26 cellular contexts compared by ENCODE assay signal in the genomic region with DNA sequence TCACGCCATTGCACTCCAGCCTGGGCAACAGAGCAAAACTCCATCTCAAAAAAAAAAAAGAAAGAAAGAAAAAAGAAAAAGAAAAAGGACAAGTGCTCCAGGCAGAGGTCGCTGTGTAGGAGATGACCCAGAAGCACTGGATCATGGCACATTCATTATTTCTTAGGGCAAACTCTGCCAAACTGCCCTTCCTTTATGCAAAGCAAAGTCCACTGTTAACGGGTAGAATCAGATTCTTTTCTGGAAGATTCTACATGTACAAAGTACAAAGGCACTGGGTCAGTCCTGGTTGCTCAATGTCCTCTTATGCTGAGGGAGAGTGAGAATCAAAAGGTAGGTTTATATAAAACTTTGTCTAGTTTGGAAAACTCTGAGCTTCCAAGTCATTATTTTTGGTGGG.
"Had no signal": no experiment of that assay in that cellular context is flagged by ENCODE, and none has a peak within 500 bp of the region (broad histone marks: within the 10 kb centered on the region; RNA-seq: fewer than 3 reads in every experiment).

No MANE protein-coding gene starts in this region.

- H3K27ac Mint-ChIP-seq: activated CD4-positive, alpha-beta memory T cell treated with anti-CD3 and anti-CD28 coated beads for 36 hours; activated CD4-positive, alpha-beta T cell treated with anti-CD3 and anti-CD28 coated beads for 36 hours; activated CD4-positive, alpha-beta T cell treated with anti-CD3 and anti-CD28 coated beads, Interleukin-2, amount 10 ng/mL, durations not matched to agents 24 days and 14 days; activated CD8-positive, alpha-beta memory T cell treated with anti-CD3 and anti-CD28 coated beads, Interleukin-2, amount 10 ng/mL, durations not matched to agents 7 days and 5 days; activated CD8-positive, alpha-beta T cell treated with anti-CD3 and anti-CD28 coated beads, Interleukin-2, amount 10 ng/mL, durations not matched to agents 7 days and 5 days; activated naive CD4-positive, alpha-beta T cell treated with anti-CD3 and anti-CD28 coated beads, Interleukin-2, amount 10 ng/mL, durations not matched to agents 7 days and 5 days; activated naive CD4-positive, alpha-beta T cell treated with anti-CD3 and anti-CD28 coated beads, Interleukin-2, amount 50 U/mL, for 72 hours; activated naive CD8-positive, alpha-beta T cell treated with anti-CD3 and anti-CD28 coated beads, Interleukin-2, amount 10 ng/mL, durations not matched to agents 7 days and 5 days; activated T-cell treated with anti-CD3 and anti-CD28 coated beads, Interleukin-2, amount 50 U/mL, for 72 hours; effector memory CD8-positive, alpha-beta T cell had no signal

- H3K4me3 ChIP-seq: ascending aorta had no signal

- H3K27ac ChIP-seq: ascending aorta, brain microvascular endothelial cell had no signal

- H3K27me3 Mint-ChIP-seq: activated CD4-positive, alpha-beta T cell treated with anti-CD3 and anti-CD28 coated beads, Interleukin-2, amount 10 ng/mL, durations not matched to agents 24 days and 14 days; activated CD8-positive, alpha-beta memory T cell treated with anti-CD3 and anti-CD28 coated beads, Interleukin-2, amount 10 ng/mL, durations not matched to agents 7 days and 5 days; activated naive CD4-positive, alpha-beta T cell treated with anti-CD3 and anti-CD28 coated beads, Interleukin-2, amount 10 ng/mL, durations not matched to agents 7 days and 5 days; central memory CD8-positive, alpha-beta T cell; effector memory CD8-positive, alpha-beta T cell had no signal

- DNase-seq: activated CD4-positive, alpha-beta memory T cell treated with anti-CD3 and anti-CD28 coated beads for 36 hours; activated CD4-positive, alpha-beta T cell treated with anti-CD3 and anti-CD28 coated beads for 36 hours; activated CD4-positive, alpha-beta T cell treated with anti-CD3 and anti-CD28 coated beads, Interleukin-2, amount 10 ng/mL, durations not matched to agents 24 days and 14 days; activated CD4-positive, CD25-positive, alpha-beta regulatory T cell; activated CD4-positive, CD25-positive, alpha-beta regulatory T cell treated with anti-CD3 and anti-CD28 coated beads, Interleukin-2, amount 50 U/mL, for 72 hours; activated CD8-positive, alpha-beta memory T cell treated with anti-CD3 and anti-CD28 coated beads, Interleukin-2, amount 10 ng/mL, durations not matched to agents 7 days and 5 days; activated CD8-positive, alpha-beta memory T cell treated with anti-CD3 and anti-CD28 coated beads, Interleukin-2, amount 50 U/mL, for 4 hours; activated CD8-positive, alpha-beta T cell treated with anti-CD3 and anti-CD28 coated beads, Interleukin-2, amount 10 ng/mL, durations not matched to agents 7 days and 5 days; activated gamma-delta T cell; activated naive CD4-positive, alpha-beta T cell; activated naive CD4-positive, alpha-beta T cell treated with anti-CD3 and anti-CD28 coated beads, Interleukin-2, amount 10 ng/mL, durations not matched to agents 7 days and 5 days; activated naive CD8-positive, alpha-beta T cell treated with anti-CD3 and anti-CD28 coated beads, Interleukin-2, amount 10 ng/mL, durations not matched to agents 7 days and 5 days; activated T-cell treated with anti-CD3 and anti-CD28 coated beads, Interleukin-2, amount 50 U/mL, for 1 hour; activated T-cell treated with anti-CD3 and anti-CD28 coated beads, Interleukin-2, amount 50 U/mL, for 72 hours; brain microvascular endothelial cell; cortex of kidney; dermis blood vessel endothelial cell; effector CD4-positive, alpha-beta T cell; effector memory CD8-positive, alpha-beta T cell; foreskin fibroblast; T-helper 2 cell had no signal

- H3K4me1 Mint-ChIP-seq: activated CD4-positive, alpha-beta T cell treated with anti-CD3 and anti-CD28 coated beads for 36 hours; activated CD4-positive, alpha-beta T cell treated with anti-CD3 and anti-CD28 coated beads, Interleukin-2, amount 10 ng/mL, durations not matched to agents 24 days and 14 days; activated CD8-positive, alpha-beta memory T cell treated with anti-CD3 and anti-CD28 coated beads, Interleukin-2, amount 10 ng/mL, durations not matched to agents 7 days and 5 days; activated naive CD4-positive, alpha-beta T cell treated with anti-CD3 and anti-CD28 coated beads, Interleukin-2, amount 10 ng/mL, durations not matched to agents 7 days and 5 days; activated naive CD8-positive, alpha-beta T cell treated with anti-CD3 and anti-CD28 coated beads, Interleukin-2, amount 10 ng/mL, durations not matched to agents 7 days and 5 days; central memory CD8-positive, alpha-beta T cell had no signal

- ATAC-seq: activated CD4-positive, alpha-beta T cell treated with anti-CD3 and anti-CD28 coated beads for 36 hours; activated CD8-positive, alpha-beta memory T cell treated with anti-CD3 and anti-CD28 coated beads, Interleukin-2, amount 10 ng/mL, durations not matched to agents 7 days and 5 days; activated CD8-positive, alpha-beta T cell treated with anti-CD3 and anti-CD28 coated beads, Interleukin-2, amount 10 ng/mL, durations not matched to agents 7 days and 5 days; activated naive CD4-positive, alpha-beta T cell treated with anti-CD3 and anti-CD28 coated beads, Interleukin-2, amount 50 U/mL, for 72 hours; activated T-cell treated with anti-CD3 and anti-CD28 coated beads, Interleukin-2, amount 50 U/mL, for 72 hours; effector memory CD8-positive, alpha-beta T cell had no signal

- H3K4me1 ChIP-seq: ascending aorta had no signal

- H3K9me3 ChIP-seq: ascending aorta had no signal

- H3K36me3 Mint-ChIP-seq: activated CD4-positive, alpha-beta memory T cell treated with anti-CD3 and anti-CD28 coated beads for 36 hours; activated CD8-positive, alpha-beta memory T cell treated with anti-CD3 and anti-CD28 coated beads, Interleukin-2, amount 10 ng/mL, durations not matched to agents 7 days and 5 days; activated naive CD4-positive, alpha-beta T cell treated with anti-CD3 and anti-CD28 coated beads, Interleukin-2, amount 10 ng/mL, durations not matched to agents 7 days and 5 days; activated naive CD4-positive, alpha-beta T cell treated with anti-CD3 and anti-CD28 coated beads, Interleukin-2, amount 50 U/mL, for 72 hours; activated naive CD8-positive, alpha-beta T cell treated with anti-CD3 and anti-CD28 coated beads, Interleukin-2, amount 10 ng/mL, durations not matched to agents 7 days and 5 days had no signal

- H3K4me3 Mint-ChIP-seq: activated CD4-positive, alpha-beta memory T cell treated with anti-CD3 and anti-CD28 coated beads for 36 hours; activated CD4-positive, alpha-beta T cell treated with anti-CD3 and anti-CD28 coated beads for 36 hours; activated CD4-positive, alpha-beta T cell treated with anti-CD3 and anti-CD28 coated beads, Interleukin-2, amount 10 ng/mL, durations not matched to agents 24 days and 14 days; activated CD8-positive, alpha-beta memory T cell treated with anti-CD3 and anti-CD28 coated beads, Interleukin-2, amount 10 ng/mL, durations not matched to agents 7 days and 5 days; activated CD8-positive, alpha-beta T cell treated with anti-CD3 and anti-CD28 coated beads, Interleukin-2, amount 10 ng/mL, durations not matched to agents 7 days and 5 days; activated naive CD4-positive, alpha-beta T cell treated with anti-CD3 and anti-CD28 coated beads, Interleukin-2, amount 10 ng/mL, durations not matched to agents 7 days and 5 days; activated naive CD8-positive, alpha-beta T cell treated with anti-CD3 and anti-CD28 coated beads, Interleukin-2, amount 10 ng/mL, durations not matched to agents 7 days and 5 days; activated T-cell treated with anti-CD3 and anti-CD28 coated beads, Interleukin-2, amount 50 U/mL, for 72 hours; central memory CD8-positive, alpha-beta T cell; effector memory CD8-positive, alpha-beta T cell had no signal

- FAIRE-seq: bronchial epithelial cell, frontal cortex had no signal

- H3K27me3 ChIP-seq: ascending aorta, brain microvascular endothelial cell had no signal

- H3K36me3 ChIP-seq: brain microvascular endothelial cell had no signal

- H3K9me3 Mint-ChIP-seq: activated CD4-positive, alpha-beta memory T cell treated with anti-CD3 and anti-CD28 coated beads for 36 hours; activated CD4-positive, alpha-beta T cell treated with anti-CD3 and anti-CD28 coated beads, Interleukin-2, amount 10 ng/mL, durations not matched to agents 24 days and 14 days; activated naive CD4-positive, alpha-beta T cell treated with anti-CD3 and anti-CD28 coated beads, Interleukin-2, amount 10 ng/mL, durations not matched to agents 7 days and 5 days; activated naive CD4-positive, alpha-beta T cell treated with anti-CD3 and anti-CD28 coated beads, Interleukin-2, amount 50 U/mL, for 72 hours; activated naive CD8-positive, alpha-beta T cell treated with anti-CD3 and anti-CD28 coated beads, Interleukin-2, amount 10 ng/mL, durations not matched to agents 7 days and 5 days; activated T-cell treated with anti-CD3 and anti-CD28 coated beads, Interleukin-2, amount 50 U/mL, for 72 hours; central memory CD8-positive, alpha-beta T cell had no signal
